17 cellular contexts compared by ENCODE assay signal in genomic region chr15:44836094-44836493, GRCh38.
"Had no signal": no experiment of that assay in that cellular context is flagged by ENCODE, and none has a peak within 500 bp of the region (broad histone marks: within the 10 kb centered on the region; RNA-seq: fewer than 3 reads in every experiment).

No MANE protein-coding gene starts in this region.

- H3K4me1 Mint-ChIP-seq: stimulated activated memory B cell treated with anti-CD40 and anti-IgM and Interleukin-4, amounts not matched to agents 10 μg/mL and 1 μg/mL and 100 μg/mL, for 72 hours had no signal

- H3K4me1 ChIP-seq: ascending aorta, gastroesophageal sphincter, parathyroid adenoma, right atrium auricular region, tibial artery had no signal

- DNase-seq: activated CD4-positive, alpha-beta T cell treated with anti-CD3 and anti-CD28 coated beads, Interleukin-2, amount 50 U/mL, for 4 hours; activated CD4-positive, CD25-positive, alpha-beta regulatory T cell; activated CD8-positive, alpha-beta memory T cell treated with anti-CD3 and anti-CD28 coated beads, Interleukin-2, amount 10 ng/mL, durations not matched to agents 7 days and 5 days; activated gamma-delta T cell; activated naive CD8-positive, alpha-beta T cell treated with anti-CD3 and anti-CD28 coated beads for 36 hours; activated T-cell treated with anti-CD3 and anti-CD28 coated beads, Interleukin-2, amount 50 U/mL, for 4 hours; left cardiac atrium; naive thymus-derived CD4-positive, alpha-beta T cell; tibial artery had no signal

- H3K27me3 ChIP-seq: ascending aorta, cardiac muscle cell, gastroesophageal sphincter, right atrium auricular region, tibial artery had no signal

- H3K9ac ChIP-seq: parathyroid adenoma had no signal

- ATAC-seq: activated CD8-positive, alpha-beta memory T cell treated with anti-CD3 and anti-CD28 coated beads, Interleukin-2, amount 10 ng/mL, durations not matched to agents 7 days and 5 days; activated T-cell treated with anti-CD3 and anti-CD28 coated beads, Interleukin-2, amount 50 U/mL, for 4 hours; gastroesophageal sphincter; left cardiac atrium; naive thymus-derived CD4-positive, alpha-beta T cell; SK-N-SH treated with all-trans-retinoic acid at 6 μM for 48 hours; stimulated activated memory B cell treated with anti-CD40 and anti-IgM and Interleukin-4, amounts not matched to agents 10 μg/mL and 1 μg/mL and 100 μg/mL, for 72 hours had no signal

- H3K27me3 Mint-ChIP-seq: activated CD8-positive, alpha-beta memory T cell treated with anti-CD3 and anti-CD28 coated beads, Interleukin-2, amount 10 ng/mL, durations not matched to agents 7 days and 5 days; activated naive CD8-positive, alpha-beta T cell treated with anti-CD3 and anti-CD28 coated beads for 36 hours; naive thymus-derived CD4-positive, alpha-beta T cell; stimulated activated memory B cell treated with anti-CD40 and anti-IgM and Interleukin-4, amounts not matched to agents 10 μg/mL and 1 μg/mL and 100 μg/mL, for 72 hours had no signal

- H3K36me3 ChIP-seq: ascending aorta, cardiac muscle cell, gastroesophageal sphincter, right atrium auricular region, tibial artery had no signal

- H3K4me3 ChIP-seq: ascending aorta, cardiac muscle cell, gastroesophageal sphincter, right atrium auricular region, tibial artery had no signal

- H3K9me3 ChIP-seq: ascending aorta, gastroesophageal sphincter, right atrium auricular region, tibial artery had no signal

- H2AFZ ChIP-seq: parathyroid adenoma had no signal

- H3K36me3 Mint-ChIP-seq: activated CD8-positive, alpha-beta memory T cell treated with anti-CD3 and anti-CD28 coated beads, Interleukin-2, amount 10 ng/mL, durations not matched to agents 7 days and 5 days; activated naive CD8-positive, alpha-beta T cell treated with anti-CD3 and anti-CD28 coated beads for 36 hours; stimulated activated memory B cell treated with anti-CD40 and anti-IgM and Interleukin-4, amounts not matched to agents 10 μg/mL and 1 μg/mL and 100 μg/mL, for 72 hours had no signal

- H3K4me3 Mint-ChIP-seq: activated CD8-positive, alpha-beta memory T cell treated with anti-CD3 and anti-CD28 coated beads, Interleukin-2, amount 10 ng/mL, durations not matched to agents 7 days and 5 days; activated naive CD8-positive, alpha-beta T cell treated with anti-CD3 and anti-CD28 coated beads for 36 hours; activated T-cell treated with anti-CD3 and anti-CD28 coated beads, Interleukin-2, amount 50 U/mL, for 4 hours; naive thymus-derived CD4-positive, alpha-beta T cell; stimulated activated memory B cell treated with anti-CD40 and anti-IgM and Interleukin-4, amounts not matched to agents 10 μg/mL and 1 μg/mL and 100 μg/mL, for 72 hours; T-helper 1 cell treated with Interleukin-12 subunit alpha and Interleukin-12 subunit beta and Interleukin-4 antibody, amounts not matched to agents 30 μg/mL and 1 μg/mL, for 36 hours had no signal

- H3K79me2 ChIP-seq: parathyroid adenoma had no signal

- H3K9me3 Mint-ChIP-seq: activated T-cell treated with anti-CD3 and anti-CD28 coated beads, Interleukin-2, amount 50 U/mL, for 4 hours; naive thymus-derived CD4-positive, alpha-beta T cell; stimulated activated memory B cell treated with anti-CD40 and anti-IgM and Interleukin-4, amounts not matched to agents 10 μg/mL and 1 μg/mL and 100 μg/mL, for 72 hours; T-helper 1 cell treated with Interleukin-12 subunit alpha and Interleukin-12 subunit beta and Interleukin-4 antibody, amounts not matched to agents 30 μg/mL and 1 μg/mL, for 36 hours had no signal

- H3K27ac Mint-ChIP-seq: activated CD8-positive, alpha-beta memory T cell treated with anti-CD3 and anti-CD28 coated beads, Interleukin-2, amount 10 ng/mL, durations not matched to agents 7 days and 5 days; activated naive CD8-positive, alpha-beta T cell treated with anti-CD3 and anti-CD28 coated beads for 36 hours; naive thymus-derived CD4-positive, alpha-beta T cell; stimulated activated memory B cell treated with anti-CD40 and anti-IgM and Interleukin-4, amounts not matched to agents 10 μg/mL and 1 μg/mL and 100 μg/mL, for 72 hours; T-helper 1 cell treated with Interleukin-12 subunit alpha and Interleukin-12 subunit beta and Interleukin-4 antibody, amounts not matched to agents 30 μg/mL and 1 μg/mL, for 36 hours had no signal

- H3K27ac ChIP-seq: ascending aorta, cardiac muscle cell, gastroesophageal sphincter, parathyroid adenoma, right atrium auricular region, tibial artery had no signal
